14 cellular contexts compared by ENCODE assay signal in genomic region chr5:962386-962785, GRCh38. TPM values are rescaled to one million over a fixed set of nuclear protein-coding genes. Genes with fewer than 3 reads are reported as not detected.
DNase-seq lines count a peak whose midpoint lies in the region; ATAC-seq and TF ChIP-seq lines count a peak whose summit lies in the region.
"Had no signal": no experiment of that assay in that cellular context is flagged by ENCODE, and none has a peak within 500 bp of the region (broad histone marks: within the 10 kb centered on the region; RNA-seq: fewer than 3 reads in every experiment).

No MANE protein-coding gene starts in this region.

- H3K27ac ChIP-seq in KOPT-K1 (ENCODE audit: low read depth, low read length, poor library complexity, severe bottlenecking) (peak overlapping the region; percentile 98), lower lobe of right lung (peak overlapping the region; percentile 78), upper lobe of right lung (peak overlapping the region; percentile 80)
- H3K27ac ChIP-seq: GM23248, RWPE1 had no signal

- peaks cover 9% of the 10 kb centered on the region for H3K9me3 ChIP-seq in KOPT-K1 (ENCODE audit: insufficient read depth, low read length, poor library complexity, severe bottlenecking)
- H3K9me3 ChIP-seq in lower lobe of right lung, result no peaks in the 10 kb centered on the region
- no peaks in the 10 kb centered on the region for H3K9me3 ChIP-seq in upper lobe of right lung

- H3K4me3 ChIP-seq in lower lobe of right lung, result no peak overlapping the region
- H3K4me3 ChIP-seq in upper lobe of right lung, result no peak overlapping the region
- H3K4me3 ChIP-seq: GM23248 had no signal

- DNase-seq in activated CD8-positive, alpha-beta memory T cell treated with anti-CD3 and anti-CD28 coated beads for 24 hours, result peak; percentile 52
- DNase-seq in activated CD8-positive, alpha-beta memory T cell treated with anti-CD3 and anti-CD28 coated beads, Interleukin-2, amount 50 U/mL, for 4 hours, result no peak
- DNase-seq in lower lobe of right lung, result no peak
- no peak for DNase-seq in upper lobe of right lung
- DNase-seq in A172 (ENCODE audit: low spot score), result no peak
- DNase-seq in NCI-H2196 treated with DMSO at 0.1 percent for 48 hours (lab: John Stamatoyannopoulos, UW; ENCODE audit: unreplicated experiment), result no peak
- DNase-seq: AML-193; CD4-positive, alpha-beta memory T cell; DMS79; GDM1; GM23248; NCI-H1048 had no signal

- TF ChIP-seq CTCF in lower lobe of right lung (IDR thresholded peaks at IDR 0.05) (no peak), upper lobe of right lung (IDR thresholded peaks at IDR 0.05) (no peak)

- no peaks in the 10 kb centered on the region; the same call in 1 of the 2 replicates for H3K36me3 ChIP-seq in KOPT-K1 (ENCODE audit: insufficient read depth, low read length)
- H3K36me3 ChIP-seq in lower lobe of right lung, result no peaks in the 10 kb centered on the region
- no peaks in the 10 kb centered on the region for H3K36me3 ChIP-seq in upper lobe of right lung

- H3K27me3 ChIP-seq in lower lobe of right lung (ENCODE audit: low read depth), result peaks cover 6% of the 10 kb centered on the region
- H3K27me3 ChIP-seq in upper lobe of right lung, result peaks cover 13% of the 10 kb centered on the region

- ATAC-seq in lower lobe of right lung, result no peak
- ATAC-seq in upper lobe of right lung, result no peak

- H3K4me1 ChIP-seq in lower lobe of right lung, result peaks cover 5% of the 10 kb centered on the region
- peaks cover 11% of the 10 kb centered on the region for H3K4me1 ChIP-seq in upper lobe of right lung

- intact Hi-C loops in lower lobe of right lung (cut with DNase I), result no loop called here
- intact Hi-C loops in upper lobe of right lung (cut with DNase I), result no loop called here

RNA-seq across cellular contexts. Expression of gene NKD2, which starts 46.2 kb away (rescaled TPM):
- total RNA-seq in lower lobe of right lung (24.1 TPM), upper lobe of right lung (64.4 TPM)
- total RNA-seq in A172 (2014; rRNA removed; shearing (Covaris generic)), result 4.3 TPM in 1 of 2 replicates, not detected in the other
- total RNA-seq: CD4-positive, alpha-beta memory T cell; GM23248 had no signal
